Comparison of ENCODE assay signal across 8 cellular contexts in the genomic region with DNA sequence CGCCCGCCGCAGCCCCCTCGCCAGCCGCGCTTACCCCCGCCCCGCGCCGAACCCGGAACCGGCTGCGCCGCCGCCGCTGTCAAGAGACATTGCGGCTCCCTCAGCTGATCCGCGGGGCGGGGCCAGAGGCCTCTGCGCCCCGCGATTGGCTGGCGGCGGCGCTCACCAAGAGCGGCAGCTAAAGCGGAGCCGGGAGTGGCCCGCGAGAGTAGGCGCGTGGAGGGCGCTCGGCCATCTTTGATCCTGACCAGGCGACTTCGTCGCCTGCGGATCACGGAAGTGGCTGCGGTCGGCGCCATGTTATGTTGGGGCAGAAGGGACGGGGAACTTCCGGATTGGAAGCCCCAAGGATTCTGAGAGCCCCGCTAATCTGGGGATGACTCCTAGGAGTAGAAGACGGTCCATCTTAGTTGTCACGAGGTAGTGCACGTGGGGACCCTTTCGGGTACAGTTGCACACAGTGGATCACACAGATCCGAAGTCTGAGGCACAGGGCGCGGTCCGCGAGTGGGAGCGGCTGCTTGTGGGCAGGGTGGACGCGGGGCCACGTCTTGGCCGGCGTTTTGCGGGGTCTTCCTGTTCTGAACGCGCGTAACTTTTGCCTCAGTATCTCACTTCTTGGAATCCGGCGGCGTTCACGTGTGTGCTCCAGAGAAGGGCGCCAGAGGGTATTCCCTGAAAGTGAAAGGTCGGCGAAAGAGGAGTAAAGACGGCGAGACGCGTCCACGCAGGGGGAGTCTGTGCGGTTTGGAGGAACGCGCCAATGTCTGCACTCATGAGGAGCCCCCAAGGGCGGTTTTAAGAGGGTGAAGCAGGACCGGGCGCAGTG. TPM values are rescaled to one million over a fixed set of nuclear protein-coding genes. Genes with fewer than 3 reads are reported as not detected.
DNase-seq lines count a peak whose midpoint lies in the region; ATAC-seq and TF ChIP-seq lines count a peak whose summit lies in the region.

A gene with protein sequence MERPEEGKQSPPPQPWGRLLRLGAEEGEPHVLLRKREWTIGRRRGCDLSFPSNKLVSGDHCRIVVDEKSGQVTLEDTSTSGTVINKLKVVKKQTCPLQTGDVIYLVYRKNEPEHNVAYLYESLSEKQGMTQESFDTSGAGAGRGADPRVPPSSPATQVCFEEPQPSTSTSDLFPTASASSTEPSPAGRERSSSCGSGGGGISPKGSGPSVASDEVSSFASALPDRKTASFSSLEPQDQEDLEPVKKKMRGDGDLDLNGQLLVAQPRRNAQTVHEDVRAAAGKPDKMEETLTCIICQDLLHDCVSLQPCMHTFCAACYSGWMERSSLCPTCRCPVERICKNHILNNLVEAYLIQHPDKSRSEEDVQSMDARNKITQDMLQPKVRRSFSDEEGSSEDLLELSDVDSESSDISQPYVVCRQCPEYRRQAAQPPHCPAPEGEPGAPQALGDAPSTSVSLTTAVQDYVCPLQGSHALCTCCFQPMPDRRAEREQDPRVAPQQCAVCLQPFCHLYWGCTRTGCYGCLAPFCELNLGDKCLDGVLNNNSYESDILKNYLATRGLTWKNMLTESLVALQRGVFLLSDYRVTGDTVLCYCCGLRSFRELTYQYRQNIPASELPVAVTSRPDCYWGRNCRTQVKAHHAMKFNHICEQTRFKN (minus strand): TSS at position 93 of the 829 bp plus-strand sequence. CDS start 277 bp downstream, outside the sequence.

- DNase-seq in NCI-H2227 (lab: John Stamatoyannopoulos, UW; ENCODE audit: unreplicated experiment) (peak; percentile 99), cerebellum (ENCODE audit: low spot score) (peak; percentile 98), islet precursor cell (peak; percentile 100)
- DNase-seq in activated CD4-positive, alpha-beta T cell treated with anti-CD3 and anti-CD28 coated beads for 24 hours (ENCODE audit: low read depth in 2 of 2) = peak; percentile 84 to 87
- peak; percentile 91 for DNase-seq in stimulated activated CD4-positive, alpha-beta T cell treated with anti-CD3 and anti-CD28 coated beads, Interleukin-12 subunit alpha, Interleukin-12 subunit beta, amount 100 ng/mL, for 4 hours

- TF ChIP-seq CTCF in 22Rv1 (IDR thresholded peaks at IDR 0.05) = no peak

- peak; percentile 70 for TF ChIP-seq POLR2A in GM18526 (IDR thresholded peaks at IDR 0.05; ENCODE audit: extremely low read depth, insufficient read length)

- H3K27ac ChIP-seq in 22Rv1 = peak within 1 kb of the TSS; percentile 91

- ATAC-seq in HG03066 (IDR thresholded peaks at IDR 0.05; ENCODE audit: low read depth, unreplicated experiment) = peak; percentile 97

RNA-seq across cellular contexts. Expression of the gene that starts here (rescaled TPM):
- 46.1 TPM for total RNA-seq in cerebellum

Comparison
In these comparisons a context has a peak if more than half of its experiments do, and no peak if none do; other contexts are left out.
1. Peak in every context shown above with its lines: DNase-seq, ATAC-seq and H3K27ac ChIP-seq.